In the genomic region with DNA sequence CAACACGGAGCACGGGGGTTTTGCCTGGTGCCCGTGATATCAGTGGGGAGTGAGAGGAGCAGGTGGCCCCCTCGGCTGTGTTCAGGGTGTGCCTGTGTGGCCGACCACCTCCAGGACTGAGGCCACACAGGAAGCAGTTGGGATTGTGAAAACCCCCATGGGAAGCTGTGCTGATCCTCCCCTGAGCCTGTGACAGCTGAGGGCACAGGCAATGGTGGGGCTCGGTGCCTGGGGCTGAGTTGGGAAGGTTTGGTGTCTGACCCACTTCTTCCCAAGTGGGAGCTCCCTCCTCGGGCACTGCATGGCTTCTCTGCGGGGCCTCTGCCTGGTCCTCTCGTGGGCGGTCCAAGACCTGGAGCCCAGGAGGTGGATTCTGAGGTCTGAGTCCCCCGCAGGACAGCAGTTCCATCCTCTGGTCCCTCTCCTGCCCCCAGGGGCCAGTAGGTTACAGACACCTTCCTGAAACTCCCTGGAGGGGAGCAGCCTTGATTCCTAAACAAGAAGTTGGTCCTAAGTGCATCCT, we compare ENCODE assay signal across 10 cellular contexts.
"Had no signal": no experiment of that assay in that cellular context is flagged by ENCODE, and none has a peak within 500 bp of the region (broad histone marks: within the 10 kb centered on the region; RNA-seq: fewer than 3 reads in every experiment).

No MANE protein-coding gene starts in this region.

- H3K27me3 Mint-ChIP-seq: activated naive CD8-positive, alpha-beta T cell had no signal

- H3K9me3 ChIP-seq: esophagus muscularis mucosa, stomach, uterus had no signal

- H3K36me3 ChIP-seq: esophagus muscularis mucosa, uterus had no signal

- H3K27ac Mint-ChIP-seq: nephron progenitor cell; T-helper 2 cell treated with Interferon-gamma antibody and Interleukin-4, amounts not matched to agents 5 μg/mL and 100 μg/mL, for 36 hours had no signal

- ATAC-seq: activated CD4-positive, CD25-positive, alpha-beta regulatory T cell treated with anti-CD3 and anti-CD28 coated beads, Interleukin-2, amount 50 U/mL, for 24 hours; left cardiac atrium had no signal

- H3K4me3 Mint-ChIP-seq: activated naive CD8-positive, alpha-beta T cell; nephron progenitor cell; T-helper 2 cell treated with Interferon-gamma antibody and Interleukin-4, amounts not matched to agents 5 μg/mL and 100 μg/mL, for 36 hours had no signal

- DNase-seq: anterior cingulate cortex; left cardiac atrium; nephron progenitor cell; stimulated activated CD4-positive, alpha-beta T cell treated with anti-CD3 and anti-CD28 coated beads, Interleukin-4, amount 100 ng/mL, for 4 hours; stomach; uterus had no signal

- H3K27ac ChIP-seq: esophagus muscularis mucosa, uterus had no signal

- H3K4me3 ChIP-seq: esophagus muscularis mucosa, stomach, uterus had no signal

- H3K27me3 ChIP-seq: esophagus muscularis mucosa, stomach, uterus had no signal

- H3K9me3 Mint-ChIP-seq: T-helper 2 cell treated with Interferon-gamma antibody and Interleukin-4, amounts not matched to agents 5 μg/mL and 100 μg/mL, for 36 hours had no signal

- H3K36me3 Mint-ChIP-seq: activated naive CD8-positive, alpha-beta T cell had no signal
